In genomic region chr5:88823201-88823600, GRCh38 we compare ENCODE assay signal across 17 cellular contexts. TPM values are rescaled to one million over a fixed set of nuclear protein-coding genes. Genes with fewer than 3 reads are reported as not detected.
A peak's percentile ranks its signal among the peaks of the same experiment; 100 is the strongest.
DNase-seq lines count a peak whose midpoint lies in the region; ATAC-seq and TF ChIP-seq lines count a peak whose summit lies in the region.
"Had no signal": no experiment of that assay in that cellular context is flagged by ENCODE, and none has a peak within 500 bp of the region (broad histone marks: within the 10 kb centered on the region; RNA-seq: fewer than 3 reads in every experiment).

No MANE protein-coding gene starts in this region.

- H3K4me3 Mint-ChIP-seq in memory B cell = peak overlapping the region; percentile 93

- H3K27me3 Mint-ChIP-seq in memory B cell = no peaks in the 10 kb centered on the region

- H3K4me2 ChIP-seq in BLaER1 = peak overlapping the region; percentile 84
- H3K4me2 ChIP-seq: A549 had no signal

- H3K27ac ChIP-seq in BLaER1 = peak overlapping the region; percentile 97
- H3K27ac ChIP-seq in substantia nigra (ENCODE audit: low read depth, low read length, poor library complexity, severe bottlenecking) = no peak overlapping the region
- H3K27ac ChIP-seq: A549 had no signal

- H3K36me3 ChIP-seq in BLaER1 = peaks cover 45% of the 10 kb centered on the region
- H3K36me3 ChIP-seq in BE2C = no peaks in the 10 kb centered on the region

- H3K27ac Mint-ChIP-seq in memory B cell = peak overlapping the region; percentile 90

- TF ChIP-seq CTCF in GM12875 (IDR thresholded peaks at IDR 0.05; ENCODE audit: borderline replicate concordance, insufficient read depth, low read depth, low read length) (no peak), BE2C (IDR thresholded peaks at IDR 0.05; ENCODE audit: low read depth, low read length) (no peak)

- peak overlapping the region; percentile 87 for H3K9ac ChIP-seq in BLaER1

- H3K36me3 Mint-ChIP-seq in memory B cell = peaks cover 16% of the 10 kb centered on the region

- H3K4me1 ChIP-seq in BLaER1 (peaks cover under 1% of the 10 kb centered on the region; the same call in 1 of the 2 replicates), BE2C (no peaks in the 10 kb centered on the region)
- H3K4me1 ChIP-seq: A549 had no signal

- ATAC-seq in memory B cell (ENCODE audit: low read depth) (no peak), GM21360 (IDR thresholded peaks at IDR 0.05; ENCODE audit: unreplicated experiment) (no peak), HG02840 (IDR thresholded peaks at IDR 0.05; ENCODE audit: low FRiP score, unreplicated experiment) (no peak)
- ATAC-seq: A549 had no signal

- no peaks in the 10 kb centered on the region for H3K9me3 ChIP-seq in BLaER1
- no peaks in the 10 kb centered on the region for H3K9me3 ChIP-seq in BE2C
- H3K9me3 ChIP-seq: A549 had no signal

- H3K27me3 ChIP-seq in BLaER1 (no peaks in the 10 kb centered on the region), BE2C (peaks cover 8% of the 10 kb centered on the region)

- peak overlapping the region; percentile 81 for H3K4me3 ChIP-seq in BLaER1
- H3K4me3 ChIP-seq in GM12875 (ENCODE audit: low read depth, low read length) = peak overlapping the region; percentile 52
- no peak overlapping the region for H3K4me3 ChIP-seq in BE2C (ENCODE audit: low read depth, low read length)
- H3K4me3 ChIP-seq: A549 had no signal

- H3K4me1 Mint-ChIP-seq in memory B cell = peaks cover 39% of the 10 kb centered on the region

- DNase-seq in SK-MEL-5 (ENCODE audit: low read depth, low spot score) = peak; percentile 33
- no peak for DNase-seq in memory B cell (ENCODE audit: low spot score in 2 of 2)
- no peak for DNase-seq in substantia nigra (lab: John Stamatoyannopoulos, UW)
- no peak for DNase-seq in BE2C
- DNase-seq: COR-L47, DMS153, EL, NCI-H187, NCI-H345, NCI-H526, OCI-M1, SIG-M5 had no signal

- peaks cover 5% of the 10 kb centered on the region; the same call in 1 of the 2 replicates for H4K20me1 ChIP-seq in BLaER1

- H3K9me3 Mint-ChIP-seq in memory B cell = no peaks in the 10 kb centered on the region

- in situ Hi-C loops in SK-MEL-5 (cut with HindIII; ENCODE audit: low pct_unique_long_range_greater_than_20kb, low sequenced_read_pairs) = no loop called here

RNA-seq across cellular contexts. Expression of gene MEF2C, which starts 59.8 kb away (rescaled TPM):
- total RNA-seq in SK-MEL-5 (2014; rRNA removed; shearing (Covaris generic)) = 34.2 and 35.1 TPM in 2 replicates
- polyA plus RNA-seq in SK-MEL-5 (2015; cell fraction: cytosol; rRNA removed) = 18.1 and 18.3 TPM in 2 replicates
- 12.2 and 16.3 TPM in 2 replicates for polyA plus RNA-seq in SK-MEL-5 (2015; cell fraction: nucleus; rRNA removed)
- not detected for polyA plus RNA-seq in BE2C (2012; ENCODE audit: insufficient read depth, insufficient read length, low read depth)
